ENCODE assay signal across 18 cellular contexts in genomic region chr19:16334421-16334820, GRCh38. TPM values are rescaled to one million over a fixed set of nuclear protein-coding genes. Genes with fewer than 3 reads are reported as not detected.
A peak's percentile ranks its signal among the peaks of the same experiment; 100 is the strongest.
DNase-seq lines count a peak whose midpoint lies in the region; ATAC-seq and TF ChIP-seq lines count a peak whose summit lies in the region.
"Had no signal": no experiment of that assay in that cellular context is flagged by ENCODE, and none has a peak within 500 bp of the region (broad histone marks: within the 10 kb centered on the region; RNA-seq: fewer than 3 reads in every experiment).

No MANE protein-coding gene starts in this region.

- H3K9me3 Mint-ChIP-seq in natural killer cell (no peaks in the 10 kb centered on the region), osteocyte (ENCODE audit: unreplicated experiment) (no peaks in the 10 kb centered on the region)
- H3K9me3 Mint-ChIP-seq: CD8-positive, alpha-beta memory T cell had no signal

- H3K27ac Mint-ChIP-seq in natural killer cell (peak overlapping the region; percentile 98 to 99), osteocyte (ENCODE audit: unreplicated experiment) (no peak overlapping the region)

- H3K27me3 Mint-ChIP-seq in natural killer cell (ENCODE audit: low read depth in 2 of 2): no peaks in the 10 kb centered on the region
- no peaks in the 10 kb centered on the region for H3K27me3 Mint-ChIP-seq in osteocyte (ENCODE audit: unreplicated experiment)

- DNase-seq in CD1c-positive myeloid dendritic cell (ENCODE audit: extremely low spot score) (peak; percentile 44), HT1080 (ENCODE audit: low read depth) (peak; percentile 28), dermis blood vessel endothelial cell (peak; percentile 82), natural killer cell (no peak), cerebellar nuclear complex (lab: John Stamatoyannopoulos, UW) (no peak), osteocyte (ENCODE audit: extremely low spot score, unreplicated experiment) (no peak), GM20000 (ENCODE audit: low spot score) (no peak)
- DNase-seq: DMS79, HCEC 1CT, KG1, NCI-H1436, NCI-H2029, NCI-H2171, NCI-H446 treated with DMSO at 0.1 percent for 48 hours, NCI-H748 treated with DMSO at 0.1 percent for 48 hours, SJCRH30 had no signal

- intact Hi-C loops in natural killer cell (cut with micrococcal nuclease): no loop called here

- no peaks in the 10 kb centered on the region for H3K36me3 Mint-ChIP-seq in natural killer cell
- H3K36me3 Mint-ChIP-seq in osteocyte (ENCODE audit: unreplicated experiment): no peaks in the 10 kb centered on the region

- TF ChIP-seq CTCF in natural killer cell (IDR thresholded peaks at IDR 0.05) (no peak), osteocyte (IDR thresholded peaks at IDR 0.05) (no peak), GM20000 (IDR thresholded peaks at IDR 0.05; ENCODE audit: extremely low read depth, missing control alignments) (no peak)

- no peak for ATAC-seq in natural killer cell
- no peak for ATAC-seq in HG02642 (IDR thresholded peaks at IDR 0.05; ENCODE audit: poor library complexity, unreplicated experiment)

- H3K4me1 Mint-ChIP-seq in natural killer cell (peaks cover 74 to 79% of the 10 kb centered on the region in 2 donors), osteocyte (ENCODE audit: unreplicated experiment) (peaks cover 36% of the 10 kb centered on the region)

- H3K4me3 Mint-ChIP-seq in natural killer cell (peak overlapping the region; percentile 73), osteocyte (ENCODE audit: unreplicated experiment) (no peak overlapping the region)

RNA-seq across cellular contexts. Expression of gene KLF2, which starts 9.8 kb away (rescaled TPM):
- 15.6 and 37.9 TPM in 2 replicates for total RNA-seq in HT1080 (2014; rRNA removed; shearing (Covaris generic))
- 71.4 and 89.3 TPM in 2 replicates for polyA plus RNA-seq in HT1080 (2015; cell fraction: cytosol; rRNA removed)
- polyA plus RNA-seq in HT1080 (2015; cell fraction: nucleus; rRNA removed): 73.6 and 96.5 TPM in 2 replicates
- total RNA-seq in dermis blood vessel endothelial cell (4.4 and 5.1 TPM in 2 replicates), natural killer cell (100 to 1,000 TPM; 246 to 645 (median 377) TPM), osteocyte (41.4 and 55.5 TPM in 2 replicates)

Comparison
In these comparisons a context has a peak if more than half of its experiments do, and no peak if none do; other contexts are left out.
1. DNase-seq: peak in CD1c-positive myeloid dendritic cell (single experiment), HT1080 (single experiment) and dermis blood vessel endothelial cell (single experiment); none in natural killer cell (single experiment), cerebellar nuclear complex (0 of 2), osteocyte (single experiment) and GM20000 (single experiment).